8 cellular contexts compared by ENCODE assay signal in genomic region chr6:135144678-135145508, GRCh38. TPM values are rescaled to one million over a fixed set of nuclear protein-coding genes. Genes with fewer than 3 reads are reported as not detected.
DNase-seq lines count a peak whose midpoint lies in the region; ATAC-seq and TF ChIP-seq lines count a peak whose summit lies in the region.

No MANE protein-coding gene starts in this region.

- peak overlapping the region; percentile 38 to 42 (median 38) for H3K4me3 Mint-ChIP-seq in T-cell

- H3K36me3 ChIP-seq in stomach: no peaks in the 10 kb centered on the region

- no peak for TF ChIP-seq POLR2A in stomach (IDR thresholded peaks at IDR 0.05)

- no peak for TF ChIP-seq EP300 in stomach (IDR thresholded peaks at IDR 0.05)

- CTCF ChIA-PET in T-cell (lab: Charles Lee): interaction anchor here (0.6 to 3.0 kb wide), 33 partner anchors 11 to 933 kb away, joined by 3 to 18 read pairs (median 4); partner anchors contain the start of genes HBS1L (in 1 of the 2) and MYB (in 1 of the 2)

- H3K27ac Mint-ChIP-seq in T-cell: peak overlapping the region; percentile 82 to 87

- H3K4me1 Mint-ChIP-seq in T-cell: peaks cover 41 to 52% (median 42%) of the 10 kb centered on the region in 3 donors

- no peak overlapping the region for H3K4me3 ChIP-seq in fibroblast of villous mesenchyme (ENCODE audit: low read depth, low read length)
- no peak overlapping the region for H3K4me3 ChIP-seq in stomach

- no peaks in the 10 kb centered on the region for H3K36me3 Mint-ChIP-seq in T-cell

- WGBS in stomach, 5 donors: 26 to 36% (median 31%) methylated on average over 5 of the region's 5 CpGs

- no peaks in the 10 kb centered on the region for H3K9me3 ChIP-seq in stomach

- H3K27ac ChIP-seq in stomach: no peak overlapping the region

- POLR2A ChIA-PET in T-cell (lab: Charles Lee): interaction anchor here (0.7 to 0.8 kb wide), 2 partner anchors 59 to 1021 kb away, joined by 3 to 9 read pairs; no protein-coding TSS in a partner anchor

- TF ChIP-seq CTCF in fibroblast of villous mesenchyme (IDR thresholded peaks at IDR 0.05; ENCODE audit: insufficient read depth, low read depth, low read length) (peak; percentile 66), stomach (IDR thresholded peaks at IDR 0.05) (peak in 5 of 7 experiments; percentile 11 to 67 (median 40))

- intact Hi-C loops in stomach (cut with DNase I; ENCODE audit: low total_unique reads): loop anchor here (5.0 kb wide), 1 partner anchor 277 kb away; no protein-coding TSS in a partner anchor

- no peak for DNase-seq in activated CD4-positive, CD25-positive, alpha-beta regulatory T cell treated with anti-CD3 and anti-CD28 coated beads, Interleukin-2, amount 50 U/mL, for 72 hours
- DNase-seq in HT-29 (ENCODE audit: low spot score): peak; percentile 63
- peak in 5 of 34 experiments; percentile 4 to 15 (median 10) for DNase-seq in T-cell
- peak; percentile 43 for DNase-seq in fibroblast of villous mesenchyme (ENCODE audit: low read depth)
- DNase-seq in stomach: no peak
- no peak for DNase-seq in NCI-H524 treated with DMSO at 0.1 percent for 48 hours (lab: John Stamatoyannopoulos, UW)
- no peak for DNase-seq in mesenteric fat pad (ENCODE audit: low spot score)

- H3K4me1 ChIP-seq in stomach: no peaks in the 10 kb centered on the region

- peak; percentile 35 to 41 for ATAC-seq in activated CD4-positive, CD25-positive, alpha-beta regulatory T cell treated with anti-CD3 and anti-CD28 coated beads, Interleukin-2, amount 50 U/mL, for 24 hours
- peak; percentile 42 to 65 (median 52) for ATAC-seq in T-cell (replicated peaks in 1 of 4)

- no peaks in the 10 kb centered on the region for H3K27me3 Mint-ChIP-seq in T-cell

- H3K9me3 Mint-ChIP-seq in T-cell: no peaks in the 10 kb centered on the region

- no peaks in the 10 kb centered on the region for H3K27me3 ChIP-seq in stomach

RNA-seq across cellular contexts. Expression of gene MYB, which starts 36.2 kb away (rescaled TPM):
- 14.5 and 14.7 TPM in 2 replicates for total RNA-seq in HT-29 (2014; rRNA removed; shearing (Covaris generic))
- total RNA-seq in T-cell: 10 to 100 TPM in 4 of 5 donors, 1 to 10 TPM in 1; 4.4 to 23.9 (median 17.1) TPM
- 0.32 and 0.43 TPM in 2 replicates for total RNA-seq in fibroblast of villous mesenchyme
- total RNA-seq in stomach: 100 to 1,000 TPM in 1 of 5 donors, 1 to 10 TPM in 2, not detected in 2; 4.2 to 118 (median 8.3) TPM
- 1 to 10 TPM in 2 of 3 donors, under 1 TPM in 1; 0.56 to 1.6 (median 1.2) TPM for polyA plus RNA-seq in stomach
- total RNA-seq in mesenteric fat pad: 0.16 TPM

Comparison
In these comparisons a context has a peak if more than half of its experiments do, and no peak if none do; other contexts are left out.
1. DNase-seq: peak in HT-29 (single experiment) and fibroblast of villous mesenchyme (single experiment); none in activated CD4-positive, CD25-positive, alpha-beta regulatory T cell treated with anti-CD3 and anti-CD28 coated beads, Interleukin-2, amount 50 U/mL, for 72 hours (single experiment), stomach (single experiment), NCI-H524 treated with DMSO at 0.1 percent for 48 hours (single experiment) and mesenteric fat pad (single experiment).